In genomic region chr12:15701721-15702156, GRCh38 we compare ENCODE assay signal across 9 cellular contexts.
A peak's percentile ranks its signal among the peaks of the same experiment; 100 is the strongest.
DNase-seq lines count a peak whose midpoint lies in the region; ATAC-seq and TF ChIP-seq lines count a peak whose summit lies in the region.
"Had no signal": no experiment of that assay in that cellular context is flagged by ENCODE, and none has a peak within 500 bp of the region (broad histone marks: within the 10 kb centered on the region; RNA-seq: fewer than 3 reads in every experiment).

No MANE protein-coding gene starts in this region.

- H3K4me3 ChIP-seq in SK-N-MC (peak overlapping the region; percentile 31; the same call in 1 of the 2 replicates), foreskin fibroblast (ENCODE audit: low read depth in 1 of 2, low read length in 2 of 2) (no peak overlapping the region), skeletal muscle cell (ENCODE audit: low read depth, low read length) (no peak overlapping the region)

- H3K9me3 ChIP-seq in SK-N-MC (ENCODE audit: low read depth, low read length): no peaks in the 10 kb centered on the region

- peak overlapping the region; percentile 73 for H3K27ac ChIP-seq in SK-N-MC

- DNase-seq in GM04503 (ENCODE audit: low read depth) (peak; percentile 66), SK-N-MC (ENCODE audit: low read depth, low spot score) (no peak), foreskin fibroblast (peak; percentile 58 to 76), skeletal muscle cell (ENCODE audit: low read depth) (peak; percentile 45), COR-L47 (lab: John Stamatoyannopoulos, UW) (no peak), SKM-1 treated with dmso at 0.1 percent for 144 hours (lab: John Stamatoyannopoulos, UW; ENCODE audit: unreplicated experiment) (no peak), NCI-H146 treated with DMSO at 0.1 percent for 48 hours (lab: John Stamatoyannopoulos, UW; ENCODE audit: unreplicated experiment) (no peak)
- DNase-seq: NCI-H510A treated with DMSO at 0.1 percent for 48 hours had no signal

- no peak for ATAC-seq in GM19324 (IDR thresholded peaks at IDR 0.05; ENCODE audit: low FRiP score, unreplicated experiment)

- no peaks in the 10 kb centered on the region for H3K36me3 ChIP-seq in SK-N-MC (ENCODE audit: insufficient read depth, low read length)

- no peak overlapping the region for H3K9ac ChIP-seq in SK-N-MC (ENCODE audit: insufficient read length)

- TF ChIP-seq CTCF in foreskin fibroblast (IDR thresholded peaks at IDR 0.05; ENCODE audit: low read depth, low read length): no peak

Comparison
In these comparisons a context has a peak if more than half of its experiments do, and no peak if none do; other contexts are left out.
1. DNase-seq: peak in GM04503 (single experiment), foreskin fibroblast (2 of 2) and skeletal muscle cell (single experiment); none in SK-N-MC (single experiment), COR-L47 (single experiment), SKM-1 treated with dmso at 0.1 percent for 144 hours (single experiment) and NCI-H146 treated with DMSO at 0.1 percent for 48 hours (single experiment).